ENCODE assay signal across 1 cellular context in the genomic region with DNA sequence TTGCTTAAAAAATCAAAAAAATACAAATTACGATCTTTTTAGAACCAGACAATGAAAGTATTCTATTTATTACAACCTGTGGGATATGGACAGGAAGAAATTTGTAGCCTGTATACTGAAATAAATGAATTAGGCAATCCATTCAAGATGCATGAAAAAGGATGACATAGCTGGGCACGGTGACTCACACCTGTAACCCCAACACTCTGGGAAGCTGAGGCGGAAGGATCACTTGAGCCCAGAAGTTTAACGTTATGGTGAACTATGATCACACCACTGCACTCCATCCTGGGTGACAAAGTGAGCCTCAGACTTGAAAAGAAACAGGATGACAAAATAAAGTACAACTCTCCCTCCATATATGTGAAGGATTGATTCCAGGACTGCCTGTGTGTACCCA.
TF ChIP-seq lines count a peak whose summit lies in the region.

No MANE protein-coding gene starts in this region.

TF ChIP-seq in WTC11, 78 proteins besides CTCF, POLR2A, EP300 and RAD21 (continued from another document):
- TF ChIP-seq, protein P1, sequence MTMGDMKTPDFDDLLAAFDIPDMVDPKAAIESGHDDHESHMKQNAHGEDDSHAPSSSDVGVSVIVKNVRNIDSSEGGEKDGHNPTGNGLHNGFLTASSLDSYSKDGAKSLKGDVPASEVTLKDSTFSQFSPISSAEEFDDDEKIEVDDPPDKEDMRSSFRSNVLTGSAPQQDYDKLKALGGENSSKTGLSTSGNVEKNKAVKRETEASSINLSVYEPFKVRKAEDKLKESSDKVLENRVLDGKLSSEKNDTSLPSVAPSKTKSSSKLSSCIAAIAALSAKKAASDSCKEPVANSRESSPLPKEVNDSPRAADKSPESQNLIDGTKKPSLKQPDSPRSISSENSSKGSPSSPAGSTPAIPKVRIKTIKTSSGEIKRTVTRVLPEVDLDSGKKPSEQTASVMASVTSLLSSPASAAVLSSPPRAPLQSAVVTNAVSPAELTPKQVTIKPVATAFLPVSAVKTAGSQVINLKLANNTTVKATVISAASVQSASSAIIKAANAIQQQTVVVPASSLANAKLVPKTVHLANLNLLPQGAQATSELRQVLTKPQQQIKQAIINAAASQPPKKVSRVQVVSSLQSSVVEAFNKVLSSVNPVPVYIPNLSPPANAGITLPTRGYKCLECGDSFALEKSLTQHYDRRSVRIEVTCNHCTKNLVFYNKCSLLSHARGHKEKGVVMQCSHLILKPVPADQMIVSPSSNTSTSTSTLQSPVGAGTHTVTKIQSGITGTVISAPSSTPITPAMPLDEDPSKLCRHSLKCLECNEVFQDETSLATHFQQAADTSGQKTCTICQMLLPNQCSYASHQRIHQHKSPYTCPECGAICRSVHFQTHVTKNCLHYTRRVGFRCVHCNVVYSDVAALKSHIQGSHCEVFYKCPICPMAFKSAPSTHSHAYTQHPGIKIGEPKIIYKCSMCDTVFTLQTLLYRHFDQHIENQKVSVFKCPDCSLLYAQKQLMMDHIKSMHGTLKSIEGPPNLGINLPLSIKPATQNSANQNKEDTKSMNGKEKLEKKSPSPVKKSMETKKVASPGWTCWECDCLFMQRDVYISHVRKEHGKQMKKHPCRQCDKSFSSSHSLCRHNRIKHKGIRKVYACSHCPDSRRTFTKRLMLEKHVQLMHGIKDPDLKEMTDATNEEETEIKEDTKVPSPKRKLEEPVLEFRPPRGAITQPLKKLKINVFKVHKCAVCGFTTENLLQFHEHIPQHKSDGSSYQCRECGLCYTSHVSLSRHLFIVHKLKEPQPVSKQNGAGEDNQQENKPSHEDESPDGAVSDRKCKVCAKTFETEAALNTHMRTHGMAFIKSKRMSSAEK (CRISPR knock-in tag; IDR thresholded peaks at IDR 0.05; ENCODE audit: borderline replicate concordance) = no peak
- TF ChIP-seq FOXK1 (CRISPR knock-in tag; IDR thresholded peaks at IDR 0.05) (no peak), JAZF1 (CRISPR knock-in tag; IDR thresholded peaks at IDR 0.05) (no peak), GABPB1 (CRISPR knock-in tag; IDR thresholded peaks at IDR 0.05) (no peak), NR3C1 (CRISPR knock-in tag; conservative IDR thresholded peaks at IDR 0.05; ENCODE audit: low read depth) (no peak)
- TF ChIP-seq, protein P2, sequence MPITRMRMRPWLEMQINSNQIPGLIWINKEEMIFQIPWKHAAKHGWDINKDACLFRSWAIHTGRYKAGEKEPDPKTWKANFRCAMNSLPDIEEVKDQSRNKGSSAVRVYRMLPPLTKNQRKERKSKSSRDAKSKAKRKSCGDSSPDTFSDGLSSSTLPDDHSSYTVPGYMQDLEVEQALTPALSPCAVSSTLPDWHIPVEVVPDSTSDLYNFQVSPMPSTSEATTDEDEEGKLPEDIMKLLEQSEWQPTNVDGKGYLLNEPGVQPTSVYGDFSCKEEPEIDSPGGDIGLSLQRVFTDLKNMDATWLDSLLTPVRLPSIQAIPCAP (CRISPR knock-in tag; IDR thresholded peaks at IDR 0.05) = no peak
